In genomic region chr2:164023896-164024295, GRCh38 we compare ENCODE assay signal across 16 cellular contexts.
DNase-seq lines count a peak whose midpoint lies in the region; ATAC-seq and TF ChIP-seq lines count a peak whose summit lies in the region.
"Had no signal": no experiment of that assay in that cellular context is flagged by ENCODE, and none has a peak within 500 bp of the region (broad histone marks: within the 10 kb centered on the region; RNA-seq: fewer than 3 reads in every experiment).

No MANE protein-coding gene starts in this region.

- no peak overlapping the region for H3K4me3 Mint-ChIP-seq in activated T-cell treated with anti-CD3 and anti-CD28 coated beads, Interleukin-2, amount 50 U/mL, for 72 hours

- dilution Hi-C loops in mammary epithelial cell (cut with HindIII; ENCODE audit: low sequenced_read_pairs) = no loop called here

- H3K4me2 ChIP-seq in mammary epithelial cell (ENCODE audit: insufficient read depth, low read depth, low read length) = no peak overlapping the region

- H3K36me3 ChIP-seq in mammary epithelial cell (ENCODE audit: insufficient read depth, low read length) (no peaks in the 10 kb centered on the region), breast epithelium (no peaks in the 10 kb centered on the region), heart left ventricle (no peaks in the 10 kb centered on the region), A673 (ENCODE audit: insufficient read depth, low read length, poor library complexity, severe bottlenecking) (no peaks in the 10 kb centered on the region)

- no peak overlapping the region for H2AFZ ChIP-seq in mammary epithelial cell (ENCODE audit: low read depth, low read length)

- H3K27me3 ChIP-seq in mammary epithelial cell (ENCODE audit: insufficient read depth, low read length) (no peaks in the 10 kb centered on the region), breast epithelium (no peaks in the 10 kb centered on the region), heart left ventricle (no peaks in the 10 kb centered on the region), A673 (replicated peaks; ENCODE audit: insufficient read depth, low read depth, low read length, poor library complexity) (no peaks in the 10 kb centered on the region)

- intact Hi-C loops in mammary epithelial cell (cut with micrococcal nuclease) (no loop called here), breast epithelium (cut with DNase I; ENCODE audit: low total_unique reads) (no loop called here), heart left ventricle (cut with DNase I) (no loop called here), A673 (cut with micrococcal nuclease; ENCODE audit: unreplicated experiment) (no loop called here)

- H3K9me3 ChIP-seq in mammary epithelial cell (replicated peaks; ENCODE audit: insufficient read depth, low read length) (no peaks in the 10 kb centered on the region), breast epithelium (no peaks in the 10 kb centered on the region), heart left ventricle (no peaks in the 10 kb centered on the region), A673 (ENCODE audit: low read depth, low read length, poor library complexity, severe bottlenecking) (no peaks in the 10 kb centered on the region)

- BruUV-seq in mammary epithelial cell (replicated peaks; lab: Mats Ljungman, UMichigan) (no TSS peak), A673 (replicated peaks; lab: Mats Ljungman, UMichigan) (no TSS peak)

- H3K9me3 Mint-ChIP-seq in activated T-cell treated with anti-CD3 and anti-CD28 coated beads, Interleukin-2, amount 50 U/mL, for 72 hours = peaks cover 15 to 22% of the 10 kb centered on the region in 2 donors

- H3K27ac Mint-ChIP-seq in activated T-cell treated with anti-CD3 and anti-CD28 coated beads, Interleukin-2, amount 50 U/mL, for 72 hours = no peak overlapping the region

- POLR2A ChIA-PET in A673 (lab: Charles Lee; ENCODE audit: low non-redundant PET) = no interaction called here

- ATAC-seq in heart left ventricle = peak; percentile 75 to 88 (median 80)
- ATAC-seq in activated T-cell treated with anti-CD3 and anti-CD28 coated beads, Interleukin-2, amount 50 U/mL, for 72 hours (replicated peaks in 1 of 2) = no peak
- ATAC-seq: K562, Panc1 had no signal

- TF ChIP-seq POLR2A in breast epithelium (IDR thresholded peaks at IDR 0.05) (no peak), heart left ventricle (IDR thresholded peaks at IDR 0.05) (no peak)

- H3K27me3 Mint-ChIP-seq in activated T-cell treated with anti-CD3 and anti-CD28 coated beads, Interleukin-2, amount 50 U/mL, for 72 hours (ENCODE audit: low read depth) = no peaks in the 10 kb centered on the region

- 26% methylated on average over 2 of the region's 2 CpGs for WGBS in mammary epithelial cell (ENCODE audit: low coverage, missing lambda C conversion rate)
- 34 to 50% (median 35%) methylated on average over 2 of the region's 2 CpGs for WGBS in heart left ventricle, 4 donors

- H3K4me3 ChIP-seq in mammary epithelial cell (replicated peaks in 1 of 3; ENCODE audit: insufficient read depth in 1 of 3, low read depth in 2 of 3, low read length in 3 of 3) = no peak overlapping the region
- H3K4me3 ChIP-seq in breast epithelium = no peak overlapping the region
- H3K4me3 ChIP-seq in heart left ventricle = no peak overlapping the region
- H3K4me3 ChIP-seq in A673 (ENCODE audit: low read depth, low read length, poor library complexity, severe bottlenecking) = no peak overlapping the region
- H3K4me3 ChIP-seq: K562 had no signal

- H3K4me1 ChIP-seq in mammary epithelial cell (ENCODE audit: insufficient read depth, low read length) = no peaks in the 10 kb centered on the region
- H3K4me1 ChIP-seq in breast epithelium = no peaks in the 10 kb centered on the region
- H3K4me1 ChIP-seq in heart left ventricle = peaks cover 0 to 3% (median 0%) of the 10 kb centered on the region in 12 donors
- no peaks in the 10 kb centered on the region for H3K4me1 ChIP-seq in A673 (ENCODE audit: insufficient read depth, low read length, poor library complexity, severe bottlenecking)

- no peak overlapping the region for H3K27ac ChIP-seq in mammary epithelial cell (ENCODE audit: insufficient read depth, low read depth, low read length)
- H3K27ac ChIP-seq in breast epithelium = no peak overlapping the region
- peak overlapping the region in 2 of 12 donors; percentile 1 to 31 for H3K27ac ChIP-seq in heart left ventricle
- H3K27ac ChIP-seq in A673 (ENCODE audit: low read depth, low read length, poor library complexity, severe bottlenecking) = no peak overlapping the region

- H4K20me1 ChIP-seq in mammary epithelial cell (ENCODE audit: insufficient read depth, low read length) = no peaks in the 10 kb centered on the region

- CTCF ChIA-PET in mammary epithelial cell (lab: Charles Lee; ENCODE audit: low non-redundant PET) (no interaction called here), A673 (lab: Charles Lee) (no interaction called here)

- H3K9ac ChIP-seq in mammary epithelial cell (ENCODE audit: insufficient read depth, low read length) = peak overlapping the region; percentile 5

- peaks cover 0 to 1% of the 10 kb centered on the region in 2 donors for H3K36me3 Mint-ChIP-seq in activated T-cell treated with anti-CD3 and anti-CD28 coated beads, Interleukin-2, amount 50 U/mL, for 72 hours (ENCODE audit: insufficient read depth in 2 of 2)

- H3K4me1 Mint-ChIP-seq in activated T-cell treated with anti-CD3 and anti-CD28 coated beads, Interleukin-2, amount 50 U/mL, for 72 hours (ENCODE audit: low read depth) = no peaks in the 10 kb centered on the region

- DNase-seq in mammary epithelial cell (no peak), breast epithelium (ENCODE audit: low spot score in 2 of 2) (no peak), heart left ventricle (peak; percentile 14 to 69 (median 53)), occipital lobe (lab: John Stamatoyannopoulos, UW) (peak; percentile 4), ACHN (no peak), DMS79 (lab: John Stamatoyannopoulos, UW) (no peak), A673 (ENCODE audit: low spot score) (no peak)
- no peak for DNase-seq in activated T-cell treated with anti-CD3 and anti-CD28 coated beads, Interleukin-2, amount 50 U/mL, for 72 hours
- DNase-seq: C1 segment of cervical spinal cord, DMS 273 treated with DMSO at 0.1 percent for 48 hours, GF-D8, NCI-H1436 treated with DMSO at 0.1 percent for 48 hours, NCI-H2081 treated with DMSO at 0.1 percent for 48 hours, NCI-H524 had no signal

- in situ Hi-C loops in mammary epithelial cell (cut with MboI; ENCODE audit: low sequenced_read_pairs in 2 of 2) (no loop called here), ACHN (cut with HindIII; ENCODE audit: low pct_ligation_motif_present, low pct_unique_long_range_greater_than_20kb, low sequenced_read_pairs) (no loop called here)

- H3K79me2 ChIP-seq in mammary epithelial cell (ENCODE audit: insufficient read depth, low read length) = no peaks in the 10 kb centered on the region

- no peak for TF ChIP-seq CTCF in mammary epithelial cell (conservative IDR thresholded peaks at IDR 0.05 in 1 of 2, IDR thresholded peaks at IDR 0.05 in 1 of 2; ENCODE audit: extremely low read depth in 1 of 2, insufficient read depth in 1 of 2, low read depth in 1 of 2, low read length in 2 of 2)
- no peak for TF ChIP-seq CTCF in breast epithelium (IDR thresholded peaks at IDR 0.05)
- peak in 1 of 12 donors; percentile 26 for TF ChIP-seq CTCF in heart left ventricle (IDR thresholded peaks at IDR 0.05)
- no peak for TF ChIP-seq CTCF in A673 (conservative IDR thresholded peaks at IDR 0.05; ENCODE audit: low read depth, low read length)

Comparison
In these comparisons a context has a peak if more than half of its experiments do, and no peak if none do; other contexts are left out.
1. DNase-seq: peak in heart left ventricle (5 of 5) and occipital lobe (single experiment); none in mammary epithelial cell (single experiment), breast epithelium (0 of 2), ACHN (single experiment), DMS79 (single experiment), A673 (single experiment) and activated T-cell treated with anti-CD3 and anti-CD28 coated beads, Interleukin-2, amount 50 U/mL, for 72 hours (0 of 2).
2. ATAC-seq: peak in heart left ventricle (4 of 4); none in activated T-cell treated with anti-CD3 and anti-CD28 coated beads, Interleukin-2, amount 50 U/mL, for 72 hours (0 of 2).